8 cellular contexts compared by ENCODE assay signal in the genomic region with DNA sequence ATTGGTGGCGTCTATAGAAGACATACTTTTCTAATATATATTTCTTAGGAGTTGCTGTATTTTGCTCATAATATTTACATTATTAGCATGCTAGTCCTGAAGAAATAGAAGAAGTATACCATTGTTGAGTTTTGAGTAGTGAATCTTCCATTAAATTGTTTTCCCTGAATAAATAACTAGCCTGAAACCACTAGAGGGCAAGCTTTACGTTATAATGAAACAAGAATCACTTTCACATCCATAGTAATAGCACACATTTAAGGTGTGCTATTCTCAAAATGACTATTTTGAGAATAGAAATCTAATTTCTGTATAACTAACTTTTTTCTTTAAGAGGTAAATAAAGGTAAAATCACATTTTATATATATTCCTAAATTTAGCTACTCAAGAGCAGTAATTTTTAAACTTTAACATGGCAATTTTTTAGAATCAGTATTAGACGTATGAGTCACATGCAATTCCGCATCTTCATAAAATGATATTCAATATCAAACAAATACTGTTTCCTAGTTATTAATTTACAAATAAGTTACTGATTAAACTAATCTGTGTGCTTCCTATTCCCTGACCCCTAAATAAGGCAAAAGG.
A peak's percentile ranks its signal among the peaks of the same experiment; 100 is the strongest.
DNase-seq lines count a peak whose midpoint lies in the region; ATAC-seq and TF ChIP-seq lines count a peak whose summit lies in the region.

No MANE protein-coding gene starts in this region.

- H3K4me3 ChIP-seq in AG04450 (ENCODE audit: low read depth, low read length) (no peak overlapping the region), mammary epithelial cell (replicated peaks in 1 of 3; ENCODE audit: insufficient read depth in 1 of 3, low read depth in 2 of 3, low read length in 3 of 3) (no peak overlapping the region)

- WGBS in mammary epithelial cell (ENCODE audit: low coverage, missing lambda C conversion rate): 61% methylated on average over 4 of the region's 4 CpGs

- H2AFZ ChIP-seq in mammary epithelial cell (ENCODE audit: low read depth, low read length): no peak overlapping the region

- H3K27ac ChIP-seq in AG04450 (ENCODE audit: low read depth, low read length) (no peak overlapping the region), mammary epithelial cell (ENCODE audit: insufficient read depth, low read depth, low read length) (no peak overlapping the region)

- in situ Hi-C loops in mammary epithelial cell (cut with MboI; ENCODE audit: low sequenced_read_pairs in 2 of 2): no loop called here

- TF ChIP-seq CTCF in AG04450 (IDR thresholded peaks at IDR 0.05; ENCODE audit: low read depth, low read length) (peak; percentile 45), mammary epithelial cell (conservative IDR thresholded peaks at IDR 0.05 in 1 of 2, IDR thresholded peaks at IDR 0.05 in 1 of 2; ENCODE audit: extremely low read depth in 1 of 2, insufficient read depth in 1 of 2, low read depth in 1 of 2, low read length in 2 of 2) (peak; percentile 41 to 44)

- H3K27me3 ChIP-seq in AG04450 (ENCODE audit: control insufficient read depth, insufficient read depth, low read length) (no peaks in the 10 kb centered on the region), mammary epithelial cell (ENCODE audit: insufficient read depth, low read length) (no peaks in the 10 kb centered on the region)

- no peak overlapping the region for H3K9ac ChIP-seq in mammary epithelial cell (ENCODE audit: insufficient read depth, low read length)

- H3K9me3 ChIP-seq in AG04450 (ENCODE audit: control insufficient read depth, insufficient read depth, low read length) (no peaks in the 10 kb centered on the region), mammary epithelial cell (replicated peaks; ENCODE audit: insufficient read depth, low read length) (no peaks in the 10 kb centered on the region)

- POLR2A ChIA-PET in AG04450 (lab: Yijun Ruan, JAX): no interaction called here

- dilution Hi-C loops in mammary epithelial cell (cut with HindIII; ENCODE audit: low sequenced_read_pairs): no loop called here

- no peak overlapping the region for H3K4me2 ChIP-seq in mammary epithelial cell (ENCODE audit: insufficient read depth, low read depth, low read length)

- H3K4me1 ChIP-seq in mammary epithelial cell (ENCODE audit: insufficient read depth, low read length): no peaks in the 10 kb centered on the region

- H4K20me1 ChIP-seq in mammary epithelial cell (ENCODE audit: insufficient read depth, low read length): no peaks in the 10 kb centered on the region

- no peak for DNase-seq in AG04450 (ENCODE audit: low read depth, low spot score)
- DNase-seq in NCI-H2171 (lab: John Stamatoyannopoulos, UW): peak; percentile 59
- DNase-seq in mammary epithelial cell: no peak
- peak; percentile 55 for DNase-seq in pons (ENCODE audit: low spot score)
- no peak for DNase-seq in NK-92 treated with Interleukin-12 subunit alpha and Interleukin-12 subunit beta, amount 100 ng/mL, for 24 hours (lab: John Stamatoyannopoulos, UW)
- no peak for DNase-seq in activated CD4-positive, alpha-beta T cell treated with anti-CD3 and anti-CD28 coated beads for 1 hour

- BruUV-seq in mammary epithelial cell (replicated peaks; lab: Mats Ljungman, UMichigan): no TSS peak

- H3K79me2 ChIP-seq in mammary epithelial cell (ENCODE audit: insufficient read depth, low read length): no peaks in the 10 kb centered on the region

- ATAC-seq in GM18517 (IDR thresholded peaks at IDR 0.05; ENCODE audit: unreplicated experiment) (peak; percentile 91), HG03025 (IDR thresholded peaks at IDR 0.05; ENCODE audit: low FRiP score, unreplicated experiment) (peak; percentile 76)

- intact Hi-C loops in mammary epithelial cell (cut with micrococcal nuclease): loop anchor here (10.0 kb wide), 1 partner anchor 1691 kb away; no protein-coding TSS in a partner anchor

- CTCF ChIA-PET in AG04450 (lab: Charles Lee) (interaction anchor here (0.6 to 0.7 kb wide), 2 partner anchors 10 to 39 kb away, joined by 3 to 8 read pairs; no protein-coding TSS in a partner anchor), mammary epithelial cell (lab: Charles Lee; ENCODE audit: low non-redundant PET) (no interaction called here)

- H3K36me3 ChIP-seq in mammary epithelial cell (ENCODE audit: insufficient read depth, low read length): no peaks in the 10 kb centered on the region

Comparison
In these comparisons a context has a peak if more than half of its experiments do, and no peak if none do; other contexts are left out.
1. DNase-seq: peak in NCI-H2171 (single experiment) and pons (single experiment); none in AG04450 (single experiment), mammary epithelial cell (single experiment), NK-92 treated with Interleukin-12 subunit alpha and Interleukin-12 subunit beta, amount 100 ng/mL, for 24 hours (single experiment) and activated CD4-positive, alpha-beta T cell treated with anti-CD3 and anti-CD28 coated beads for 1 hour (single experiment).